Comparison of ENCODE assay signal across 25 cellular contexts in genomic region chr12:116933512-116934246, GRCh38. TPM values are rescaled to one million over a fixed set of nuclear protein-coding genes. Genes with fewer than 3 reads are reported as not detected.
"Had no signal": no experiment of that assay in that cellular context is flagged by ENCODE, and none has a peak within 500 bp of the region (broad histone marks: within the 10 kb centered on the region; RNA-seq: fewer than 3 reads in every experiment).

No MANE protein-coding gene starts in this region.

- H3K9me3 ChIP-seq: mucosa of descending colon, sigmoid colon, testis, uterus had no signal

- H3K4me3 ChIP-seq: mucosa of descending colon, sigmoid colon, smooth muscle cell, testis, uterus had no signal

- H3K4me2 ChIP-seq: smooth muscle cell had no signal

- H3K36me3 ChIP-seq: uterus had no signal

- H3K27ac ChIP-seq: sigmoid colon, uterus had no signal

- H3K27me3 ChIP-seq: sigmoid colon, testis, uterus had no signal

- ATAC-seq: left cardiac atrium; mucosa of descending colon; stimulated activated naive B cell treated with anti-CD40 and anti-IgM and Interleukin-4, amounts not matched to agents 10 μg/mL and 1 μg/mL and 100 μg/mL, for 72 hours had no signal

- FAIRE-seq: frontal cortex had no signal

- DNase-seq: activated CD4-positive, alpha-beta T cell treated with anti-CD3 and anti-CD28 coated beads for 4 hours; activated CD4-positive, alpha-beta T cell treated with anti-CD3 and anti-CD28 coated beads, Interleukin-2, amount 50 U/mL, for 48 hours; activated CD4-positive, CD25-positive, alpha-beta regulatory T cell; activated effector memory CD4-positive, alpha-beta T cell treated with anti-CD3 and anti-CD28 coated beads, Interleukin-2, amount 50 U/mL, for 16 hours; activated naive CD4-positive, alpha-beta T cell treated with anti-CD3 and anti-CD28 coated beads, Interleukin-2, amount 10 ng/mL, durations not matched to agents 7 days and 5 days; effector CD4-positive, alpha-beta T cell; glutamatergic neuron; hippocampal formation; left cardiac atrium; mesenchymal stem cell; mucosa of descending colon; nucleus accumbens; posterior cingulate gyrus; sigmoid colon; stimulated activated CD4-positive, alpha-beta T cell treated with anti-CD3 and anti-CD28 coated beads, Interleukin-15, amount 100 ng/mL, for 24 hours; stimulated activated CD4-positive, alpha-beta T cell treated with anti-CD3 and anti-CD28 coated beads, Interleukin-2, amount 100 ng/mL, for 48 hours; stimulated activated CD8-positive, alpha-beta memory T cell treated with anti-CD3 and anti-CD28 coated beads, Interleukin-4, amount 100 ng/mL, for 48 hours; stimulated activated naive B cell treated with anti-CD40 and anti-IgM and Interleukin-4, amounts not matched to agents 10 μg/mL and 1 μg/mL and 100 μg/mL, for 72 hours; T1000; trophoblast cell; uterus had no signal

RNA-seq across cellular contexts. Expression of gene HRK, which starts 52.4 kb away (rescaled TPM):
- polyA plus RNA-seq: liver, smooth muscle cell had no signal
